ENCODE assay signal across 16 cellular contexts in genomic region chr16:84916850-84917249, GRCh38.
DNase-seq lines count a peak whose midpoint lies in the region; TF ChIP-seq lines count a peak whose summit lies in the region.
"Had no signal": no experiment of that assay in that cellular context is flagged by ENCODE, and none has a peak within 500 bp of the region (broad histone marks: within the 10 kb centered on the region; RNA-seq: fewer than 3 reads in every experiment).

No MANE protein-coding gene starts in this region.

- no peaks in the 10 kb centered on the region for H3K36me3 ChIP-seq in neuronal stem cell (replicated peaks in 1 of 2; ENCODE audit: control insufficient read depth in 2 of 2, insufficient read depth in 2 of 2, low read length in 2 of 2)
- no peaks in the 10 kb centered on the region for H3K36me3 ChIP-seq in colonic mucosa

- no peak overlapping the region for H3K9ac ChIP-seq in neuronal stem cell (ENCODE audit: low read depth, low read length, poor library complexity)
- H3K9ac ChIP-seq in colonic mucosa (ENCODE audit: low read depth in 2 of 2, low read length in 2 of 2), result no peak overlapping the region
- H3K9ac ChIP-seq: SK-N-SH had no signal

- no peak overlapping the region for H2AFZ ChIP-seq in neuronal stem cell (ENCODE audit: low read length)

- no peak overlapping the region for H2BK12ac ChIP-seq in neuronal stem cell (ENCODE audit: low read length)

- H3K23ac ChIP-seq in neuronal stem cell (ENCODE audit: low read depth, low read length, poor library complexity), result no peak overlapping the region

- CTCF ChIA-PET in activated CD4-positive, alpha-beta T cell treated with anti-CD3 and anti-CD28 coated beads, Interleukin-2, amount 10 ng/mL, durations not matched to agents 7 days and 5 days (lab: Charles Lee), result no interaction called here

- no peaks in the 10 kb centered on the region for H3K4me1 Mint-ChIP-seq in activated CD4-positive, alpha-beta T cell treated with anti-CD3 and anti-CD28 coated beads, Interleukin-2, amount 10 ng/mL, durations not matched to agents 7 days and 5 days
- H3K4me1 Mint-ChIP-seq: CD8-positive, alpha-beta memory T cell had no signal

- H3K18ac ChIP-seq in neuronal stem cell (ENCODE audit: low read length), result peak overlapping the region; percentile 15

- H3K4me3 Mint-ChIP-seq in activated CD4-positive, alpha-beta T cell treated with anti-CD3 and anti-CD28 coated beads, Interleukin-2, amount 10 ng/mL, durations not matched to agents 7 days and 5 days, result no peak overlapping the region
- H3K4me3 Mint-ChIP-seq: CD8-positive, alpha-beta memory T cell had no signal

- no peaks in the 10 kb centered on the region for H3K9me3 ChIP-seq in neuronal stem cell (replicated peaks in 1 of 2; ENCODE audit: control insufficient read depth in 2 of 2, insufficient read depth in 1 of 2, low read depth in 1 of 2, low read length in 2 of 2)
- H3K9me3 ChIP-seq in colonic mucosa, result no peaks in the 10 kb centered on the region
- H3K9me3 ChIP-seq: SK-N-SH had no signal

- H3K4me3 ChIP-seq in NB4 (ENCODE audit: low read depth, low read length), result no peak overlapping the region
- no peak overlapping the region for H3K4me3 ChIP-seq in neuronal stem cell (ENCODE audit: low read length in 2 of 2)
- H3K4me3 ChIP-seq in colonic mucosa, result no peak overlapping the region

- H3K79me1 ChIP-seq in neuronal stem cell (ENCODE audit: low read depth, low read length), result no peaks in the 10 kb centered on the region

- H3K27me3 Mint-ChIP-seq in activated CD4-positive, alpha-beta T cell treated with anti-CD3 and anti-CD28 coated beads, Interleukin-2, amount 10 ng/mL, durations not matched to agents 7 days and 5 days, result peaks cover 27% of the 10 kb centered on the region

- H4K8ac ChIP-seq in neuronal stem cell (ENCODE audit: low read depth, low read length), result no peak overlapping the region

- no peak overlapping the region for H3K4ac ChIP-seq in neuronal stem cell (ENCODE audit: low read length)

- no peak for TF ChIP-seq POLR2A in NB4 (IDR thresholded peaks at IDR 0.05; ENCODE audit: extremely low read depth, insufficient read length)

- intact Hi-C loops in colonic mucosa (cut with DNase I), result no loop called here

- H3K27ac ChIP-seq in neuronal stem cell (replicated peaks; ENCODE audit: low read length), result no peak overlapping the region
- H3K27ac ChIP-seq in colonic mucosa, result no peak overlapping the region

- H2BK5ac ChIP-seq in neuronal stem cell (ENCODE audit: low read length), result no peak overlapping the region

- no peak overlapping the region for H2AK5ac ChIP-seq in neuronal stem cell (ENCODE audit: low read depth, low read length)

- H3K9me3 Mint-ChIP-seq in activated CD4-positive, alpha-beta T cell treated with anti-CD3 and anti-CD28 coated beads, Interleukin-2, amount 10 ng/mL, durations not matched to agents 7 days and 5 days, result no peaks in the 10 kb centered on the region
- H3K9me3 Mint-ChIP-seq: CD8-positive, alpha-beta memory T cell had no signal

- H2BK15ac ChIP-seq in neuronal stem cell (ENCODE audit: low read length), result no peak overlapping the region

- no peak overlapping the region for H3K14ac ChIP-seq in neuronal stem cell (ENCODE audit: low read length)

- no peak overlapping the region for H3K4me2 ChIP-seq in neuronal stem cell (ENCODE audit: insufficient read depth, low read length, poor library complexity, severe bottlenecking)
- H3K4me2 ChIP-seq: SK-N-SH had no signal

- no CpG with 5 or more reads among the region's 6 CpGs for WGBS in neuronal stem cell (ENCODE audit: extremely low coverage in 2 of 2, insufficient read length in 2 of 2, insufficient replicate concordance in 1 of 2), 2 donors

- no peak overlapping the region for H2BK120ac ChIP-seq in neuronal stem cell (ENCODE audit: low read depth, low read length)

- H3K27me3 ChIP-seq in neuronal stem cell (ENCODE audit: control insufficient read depth in 3 of 3, insufficient read depth in 3 of 3, low read depth in 1 of 3, low read length in 3 of 3), result peaks cover 0 to 53% (median 2%) of the 10 kb centered on the region in 3 experiments
- H3K27me3 ChIP-seq in colonic mucosa, result no peaks in the 10 kb centered on the region

- peak overlapping the region; percentile 38 for H3K27ac Mint-ChIP-seq in activated CD4-positive, alpha-beta T cell treated with anti-CD3 and anti-CD28 coated beads, Interleukin-2, amount 10 ng/mL, durations not matched to agents 7 days and 5 days
- H3K27ac Mint-ChIP-seq: CD8-positive, alpha-beta memory T cell had no signal

- no peak for DNase-seq in activated CD4-positive, alpha-beta T cell treated with anti-CD3 and anti-CD28 coated beads, Interleukin-2, amount 10 ng/mL, durations not matched to agents 7 days and 5 days
- no peak for DNase-seq in activated CD4-positive, alpha-beta T cell treated with anti-CD3 and anti-CD28 coated beads for 48 hours
- DNase-seq in NB4 (ENCODE audit: low read depth) (peak; percentile 66), NCI-H524 treated with DMSO at 0.1 percent for 48 hours (lab: John Stamatoyannopoulos, UW) (peak; percentile 5), neuronal stem cell (ENCODE audit: low spot score) (no peak), colonic mucosa (no peak), T-helper 1 cell (no peak), epidermal melanocyte (ENCODE audit: insufficient read length, low spot score) (no peak)
- DNase-seq: C1 segment of cervical spinal cord; CD8-positive, alpha-beta memory T cell; DMS79; KG1; NCI-H2029 treated with DMSO at 0.1 percent for 48 hours; NCI-H2227 treated with DMSO at 0.1 percent for 48 hours; NCI-H526 treated with DMSO at 0.1 percent for 48 hours; SK-N-SH had no signal

- no peaks in the 10 kb centered on the region for H3K36me3 Mint-ChIP-seq in activated CD4-positive, alpha-beta T cell treated with anti-CD3 and anti-CD28 coated beads, Interleukin-2, amount 10 ng/mL, durations not matched to agents 7 days and 5 days (ENCODE audit: low read depth)
- H3K36me3 Mint-ChIP-seq: CD8-positive, alpha-beta memory T cell had no signal

- POLR2A ChIA-PET in activated CD4-positive, alpha-beta T cell treated with anti-CD3 and anti-CD28 coated beads, Interleukin-2, amount 10 ng/mL, durations not matched to agents 7 days and 5 days (lab: Charles Lee), result no interaction called here

- no peak overlapping the region for H4K91ac ChIP-seq in neuronal stem cell (ENCODE audit: low read depth, low read length, poor library complexity)

- H3K4me1 ChIP-seq in neuronal stem cell (ENCODE audit: control insufficient read depth in 2 of 2, insufficient read depth in 1 of 2, low read depth in 1 of 2, low read length in 2 of 2) (peaks cover 0 to 4% of the 10 kb centered on the region in 2 donors), colonic mucosa (peaks cover 4% of the 10 kb centered on the region)

- TF ChIP-seq CTCF in NB4 (IDR thresholded peaks at IDR 0.05; ENCODE audit: low read depth, low read length) (no peak), colonic mucosa (IDR thresholded peaks at IDR 0.05) (no peak)

Comparison
In these comparisons a context has a peak if more than half of its experiments do, and no peak if none do; other contexts are left out.
1. DNase-seq: peak in NB4 (single experiment) and NCI-H524 treated with DMSO at 0.1 percent for 48 hours (single experiment); none in activated CD4-positive, alpha-beta T cell treated with anti-CD3 and anti-CD28 coated beads, Interleukin-2, amount 10 ng/mL, durations not matched to agents 7 days and 5 days (single experiment), activated CD4-positive, alpha-beta T cell treated with anti-CD3 and anti-CD28 coated beads for 48 hours (single experiment), neuronal stem cell (single experiment), colonic mucosa (single experiment), T-helper 1 cell (0 of 5) and epidermal melanocyte (single experiment).